27 cellular contexts compared by ENCODE assay signal in genomic region chr22:28053871-28054621, GRCh38.
A peak's percentile ranks its signal among the peaks of the same experiment; 100 is the strongest.
DNase-seq lines count a peak whose midpoint lies in the region; ATAC-seq, FAIRE-seq and TF ChIP-seq lines count a peak whose summit lies in the region.
"Had no signal": no experiment of that assay in that cellular context is flagged by ENCODE, and none has a peak within 500 bp of the region (broad histone marks: within the 10 kb centered on the region; RNA-seq: fewer than 3 reads in every experiment).

No MANE protein-coding gene starts in this region.

- H3K9ac ChIP-seq in K562 (ENCODE audit: insufficient read depth in 1 of 2, low read depth in 2 of 2, low read length in 2 of 2) = no peak overlapping the region

- ATAC-seq in K562 (no peak), sciatic nerve (peak; percentile 67), HG02938 (IDR thresholded peaks at IDR 0.05; ENCODE audit: unreplicated experiment) (no peak)

- H3K36me3 ChIP-seq in K562 (ENCODE audit: control insufficient read depth, insufficient read depth, low read length) = no peaks in the 10 kb centered on the region
- H3K36me3 ChIP-seq: Peyer's patch, prostate gland, sigmoid colon, thyroid gland, WERI-Rb-1 had no signal

- H3K9me3 ChIP-seq in K562 (replicated peaks; ENCODE audit: control insufficient read depth, insufficient read depth, low read depth, low read length) = no peaks in the 10 kb centered on the region
- H3K9me3 ChIP-seq: Peyer's patch, prostate gland, sigmoid colon, thyroid gland had no signal

- intact Hi-C loops in K562 (cut with micrococcal nuclease) = no loop called here
- intact Hi-C loops in sciatic nerve (cut with DNase I) = loop anchor here (10.0 kb wide), 2 partner anchors 391 to 541 kb away; no protein-coding TSS in a partner anchor

- TF ChIP-seq EP300 in K562 (IDR thresholded peaks at IDR 0.05; ENCODE audit: low read length) = no peak

- CTCF ChIA-PET in K562 (lab: Yijun Ruan, JAX; ENCODE audit: low intra/inter-chr PET ratio) = interaction anchor here (0.7 kb wide), 1 partner anchor 539 kb away, joined by 4 read pairs; no protein-coding TSS in a partner anchor

- no peak for TF ChIP-seq RAD21 in K562 (CRISPR knock-in tag; conservative IDR thresholded peaks at IDR 0.05 in 1 of 2, IDR thresholded peaks at IDR 0.05 in 1 of 2)

- TF ChIP-seq CTCF in K562 (IDR thresholded peaks at IDR 0.05 in 2 of 3, conservative IDR thresholded peaks at IDR 0.05 in 1 of 3; ENCODE audit: insufficient read depth in 2 of 3, low read depth in 1 of 3, low read length in 3 of 3) (no peak), fibroblast of the aortic adventitia (IDR thresholded peaks at IDR 0.05; ENCODE audit: insufficient read depth, low read length) (no peak)

- H2AFZ ChIP-seq in K562 (ENCODE audit: low read depth, low read length) = no peak overlapping the region

- no peaks in the 10 kb centered on the region for H3K79me2 ChIP-seq in K562 (ENCODE audit: control insufficient read depth, insufficient read depth, low read length)

- 32% methylated on average over 3 of the region's 5 CpGs for WGBS in K562 (ENCODE audit: insufficient coverage, low coverage, missing lambda C conversion rate)

- DNase-seq in GM03348 (ENCODE audit: low spot score) = peak; percentile 21
- DNase-seq in K562 (ENCODE audit: extremely low read depth in 1 of 4, low spot score in 3 of 4) = no peak
- peak; percentile 29 for DNase-seq in fibroblast of the aortic adventitia (ENCODE audit: low read depth)
- DNase-seq in sciatic nerve (ENCODE audit: low spot score) = no peak
- no peak for DNase-seq in pons (ENCODE audit: low spot score)
- DNase-seq in dermis blood vessel endothelial cell = no peak
- DNase-seq: ACHN; activated CD4-positive, alpha-beta T cell treated with anti-CD3 and anti-CD28 coated beads for 4 hours; activated CD8-positive, alpha-beta memory T cell treated with anti-CD3 and anti-CD28 coated beads for 24 hours; activated naive CD4-positive, alpha-beta T cell treated with anti-CD3 and anti-CD28 coated beads, Interleukin-2, amount 50 U/mL, for 16 hours; activated T-cell treated with anti-CD3 and anti-CD28 coated beads for 4 hours; amygdala; hypothalamus; immature natural killer cell; NCI-H446; NCI-H748 treated with DMSO at 0.1 percent for 48 hours; Peyer's patch; SHP77 treated with DMSO at 0.1 percent for 48 hours; sigmoid colon; stimulated activated CD4-positive, alpha-beta T cell treated with anti-CD3 and anti-CD28 coated beads, Interleukin-4, amount 100 ng/mL, for 24 hours; T-helper 9 cell; thyroid gland; WERI-Rb-1 had no signal

- no peaks in the 10 kb centered on the region for H3K27me3 ChIP-seq in K562 (ENCODE audit: control insufficient read depth in 2 of 2, insufficient read depth in 2 of 2, low read length in 2 of 2)
- H3K27me3 ChIP-seq: Peyer's patch, sigmoid colon, thyroid gland had no signal

- no peak for TF ChIP-seq POLR2A in K562 (conservative IDR thresholded peaks at IDR 0.05)

- BruUV-seq in K562 (replicated peaks; lab: Mats Ljungman, UMichigan) = no TSS peak

- H3K4me2 ChIP-seq in K562 (ENCODE audit: insufficient read depth, low read length) = no peak overlapping the region

- H3K4me3 ChIP-seq in K562 = no peak overlapping the region
- H3K4me3 ChIP-seq in fibroblast of the aortic adventitia (ENCODE audit: low read depth, low read length) = no peak overlapping the region
- H3K4me3 ChIP-seq: coronary artery, Peyer's patch, prostate gland, sigmoid colon, thyroid gland had no signal

- in situ Hi-C loops in K562 (cut with MboI) = loop anchor here (5.0 to 10.0 kb wide), 2 partner anchors 548 to 771 kb away; no protein-coding TSS in a partner anchor

- POLR2A ChIA-PET in K562 (lab: Yijun Ruan, JAX) = interaction anchor here (0.6 kb wide), 1 partner anchor 26 kb away, joined by 4 read pairs; no protein-coding TSS in a partner anchor

- no peak overlapping the region for H3K27ac ChIP-seq in K562 (ENCODE audit: extremely low read depth, low read depth, low read length)
- H3K27ac ChIP-seq: coronary artery, Peyer's patch, prostate gland, sigmoid colon, thyroid gland, WERI-Rb-1 had no signal

- no peaks in the 10 kb centered on the region for H4K20me1 ChIP-seq in K562 (replicated peaks; ENCODE audit: control insufficient read depth, insufficient read depth, low read length)

- H3K9me1 ChIP-seq in K562 (ENCODE audit: control insufficient read depth, insufficient read depth, low read length) = no peaks in the 10 kb centered on the region

- no peaks in the 10 kb centered on the region; a peak in 2 of 5 replicates for H3K4me1 ChIP-seq in K562 (replicated peaks in 1 of 2; ENCODE audit: control insufficient read depth in 2 of 2, insufficient read depth in 2 of 2, low read length in 2 of 2)
- H3K4me1 ChIP-seq: Peyer's patch, prostate gland, sigmoid colon had no signal

- no peak for FAIRE-seq in K562 (lab: Jason Lieb, UNC)
- FAIRE-seq: G401.6 had no signal

TF ChIP-seq in K562, 482 proteins besides CTCF, POLR2A, EP300 and RAD21:
- TF ChIP-seq ZBTB8A (IDR thresholded peaks at IDR 0.05; ENCODE audit: partially characterized antibody) (no peak), PTBP1 (IDR thresholded peaks at IDR 0.05; ENCODE audit: low read depth, low read length) (no peak), PRDM10 (IDR thresholded peaks at IDR 0.05; ENCODE audit: partially characterized antibody) (peak; percentile 20)

Comparison
In these comparisons a context has a peak if more than half of its experiments do, and no peak if none do; other contexts are left out.
1. DNase-seq: peak in GM03348 (single experiment) and fibroblast of the aortic adventitia (single experiment); none in K562 (0 of 4), sciatic nerve (single experiment), pons (single experiment) and dermis blood vessel endothelial cell (single experiment).